Comparison of ENCODE assay signal across 1 cellular context in the genomic region with DNA sequence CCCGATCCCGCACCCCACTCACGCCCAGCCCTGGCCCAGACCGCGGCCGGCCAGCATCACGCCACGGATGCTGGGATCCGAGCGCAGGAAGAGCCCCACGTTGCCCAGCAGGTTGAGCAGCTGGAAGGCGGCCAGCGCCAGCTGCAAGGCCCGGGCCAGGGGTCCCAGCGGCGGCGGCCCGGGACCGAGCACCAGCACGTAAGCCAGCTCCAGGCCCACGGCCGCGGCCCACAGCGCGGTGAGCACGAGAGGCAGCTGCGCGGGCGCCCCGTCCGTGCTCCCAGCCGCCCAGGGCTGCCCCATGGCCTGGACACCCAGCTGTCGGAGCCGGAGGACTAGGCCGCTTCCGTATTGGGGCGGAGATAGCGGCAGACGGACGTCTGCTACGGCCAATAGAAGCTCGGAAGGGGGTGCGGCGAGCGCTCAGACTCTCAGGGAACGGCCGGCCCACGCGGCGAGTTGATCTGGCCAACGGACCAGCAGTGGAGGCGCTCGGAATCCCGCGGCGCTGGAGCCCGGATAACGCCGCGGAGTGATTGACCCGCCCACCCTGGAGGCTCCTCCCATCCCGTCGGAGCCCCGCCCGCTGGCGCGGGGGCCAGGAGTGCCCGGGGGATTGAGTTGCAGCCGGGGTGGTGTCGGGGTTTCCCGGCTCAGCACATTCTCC.
A peak's percentile ranks its signal among the peaks of the same experiment; 100 is the strongest.
TF ChIP-seq lines count a peak whose summit lies in the region.

A gene with protein sequence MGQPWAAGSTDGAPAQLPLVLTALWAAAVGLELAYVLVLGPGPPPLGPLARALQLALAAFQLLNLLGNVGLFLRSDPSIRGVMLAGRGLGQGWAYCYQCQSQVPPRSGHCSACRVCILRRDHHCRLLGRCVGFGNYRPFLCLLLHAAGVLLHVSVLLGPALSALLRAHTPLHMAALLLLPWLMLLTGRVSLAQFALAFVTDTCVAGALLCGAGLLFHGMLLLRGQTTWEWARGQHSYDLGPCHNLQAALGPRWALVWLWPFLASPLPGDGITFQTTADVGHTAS (minus strand): TSS at position 348 of the 667 bp plus-strand sequence. CDS start 45 bp downstream, at position 303.

TF ChIP-seq in HepG2, 621 proteins besides CTCF, POLR2A, EP300 and RAD21 (continued from another document and continues in another):
- TF ChIP-seq, protein P1, sequence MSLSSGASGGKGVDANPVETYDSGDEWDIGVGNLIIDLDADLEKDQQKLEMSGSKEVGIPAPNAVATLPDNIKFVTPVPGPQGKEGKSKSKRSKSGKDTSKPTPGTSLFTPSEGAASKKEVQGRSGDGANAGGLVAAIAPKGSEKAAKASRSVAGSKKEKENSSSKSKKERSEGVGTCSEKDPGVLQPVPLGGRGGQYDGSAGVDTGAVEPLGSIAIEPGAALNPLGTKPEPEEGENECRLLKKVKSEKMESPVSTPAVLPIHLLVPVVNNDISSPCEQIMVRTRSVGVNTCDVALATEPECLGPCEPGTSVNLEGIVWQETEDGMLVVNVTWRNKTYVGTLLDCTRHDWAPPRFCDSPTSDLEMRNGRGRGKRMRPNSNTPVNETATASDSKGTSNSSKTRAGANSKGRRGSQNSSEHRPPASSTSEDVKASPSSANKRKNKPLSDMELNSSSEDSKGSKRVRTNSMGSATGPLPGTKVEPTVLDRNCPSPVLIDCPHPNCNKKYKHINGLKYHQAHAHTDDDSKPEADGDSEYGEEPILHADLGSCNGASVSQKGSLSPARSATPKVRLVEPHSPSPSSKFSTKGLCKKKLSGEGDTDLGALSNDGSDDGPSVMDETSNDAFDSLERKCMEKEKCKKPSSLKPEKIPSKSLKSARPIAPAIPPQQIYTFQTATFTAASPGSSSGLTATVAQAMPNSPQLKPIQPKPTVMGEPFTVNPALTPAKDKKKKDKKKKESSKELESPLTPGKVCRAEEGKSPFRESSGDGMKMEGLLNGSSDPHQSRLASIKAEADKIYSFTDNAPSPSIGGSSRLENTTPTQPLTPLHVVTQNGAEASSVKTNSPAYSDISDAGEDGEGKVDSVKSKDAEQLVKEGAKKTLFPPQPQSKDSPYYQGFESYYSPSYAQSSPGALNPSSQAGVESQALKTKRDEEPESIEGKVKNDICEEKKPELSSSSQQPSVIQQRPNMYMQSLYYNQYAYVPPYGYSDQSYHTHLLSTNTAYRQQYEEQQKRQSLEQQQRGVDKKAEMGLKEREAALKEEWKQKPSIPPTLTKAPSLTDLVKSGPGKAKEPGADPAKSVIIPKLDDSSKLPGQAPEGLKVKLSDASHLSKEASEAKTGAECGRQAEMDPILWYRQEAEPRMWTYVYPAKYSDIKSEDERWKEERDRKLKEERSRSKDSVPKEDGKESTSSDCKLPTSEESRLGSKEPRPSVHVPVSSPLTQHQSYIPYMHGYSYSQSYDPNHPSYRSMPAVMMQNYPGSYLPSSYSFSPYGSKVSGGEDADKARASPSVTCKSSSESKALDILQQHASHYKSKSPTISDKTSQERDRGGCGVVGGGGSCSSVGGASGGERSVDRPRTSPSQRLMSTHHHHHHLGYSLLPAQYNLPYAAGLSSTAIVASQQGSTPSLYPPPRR (CRISPR knock-in tag; IDR thresholded peaks at IDR 0.05; ENCODE audit: borderline replicate concordance) = no peak
- TF ChIP-seq RFXANK (CRISPR knock-in tag; IDR thresholded peaks at IDR 0.05) (no peak), NONO (IDR thresholded peaks at IDR 0.05) (no peak), NONO (CRISPR knock-in tag; conservative IDR thresholded peaks at IDR 0.05) (peak; percentile 35; the same call in 1 of the 2 replicates), ZNF562 (CRISPR knock-in tag; IDR thresholded peaks at IDR 0.05; ENCODE audit: borderline replicate concordance) (no peak), ZNF335 (CRISPR knock-in tag; IDR thresholded peaks at IDR 0.05) (no peak), ZBTB3 (CRISPR knock-in tag; IDR thresholded peaks at IDR 0.05; ENCODE audit: borderline replicate concordance, low read depth) (no peak), ARNT2 (CRISPR knock-in tag; IDR thresholded peaks at IDR 0.05; ENCODE audit: low read depth) (no peak), ZNF644 (CRISPR knock-in tag; IDR thresholded peaks at IDR 0.05; ENCODE audit: low read depth) (no peak), NKX3-1 (CRISPR knock-in tag; IDR thresholded peaks at IDR 0.05) (0 out of 2 replicates have a peak, but pooled peaks have one; percentile 40), PAF1 (CRISPR knock-in tag; IDR thresholded peaks at IDR 0.05) (no peak), TGIF2 (CRISPR knock-in tag; IDR thresholded peaks at IDR 0.05) (no peak; the same call in 1 of the 2 replicates), TAF1 (CRISPR knock-in tag; IDR thresholded peaks at IDR 0.05) (peak; percentile 59), KLF13 (CRISPR knock-in tag; IDR thresholded peaks at IDR 0.05) (no peak), ZNF17 (CRISPR knock-in tag; IDR thresholded peaks at IDR 0.05) (no peak), ZNF12 (CRISPR knock-in tag; IDR thresholded peaks at IDR 0.05) (no peak), MAF1 (CRISPR knock-in tag; IDR thresholded peaks at IDR 0.05; ENCODE audit: borderline replicate concordance) (0 out of 2 replicates have a peak, but pooled peaks have one; percentile 42), HNF4A (CRISPR knock-in tag; IDR thresholded peaks at IDR 0.05) (no peak), TRIM24 (CRISPR knock-in tag; IDR thresholded peaks at IDR 0.05) (no peak)
- TF ChIP-seq, protein P2, sequence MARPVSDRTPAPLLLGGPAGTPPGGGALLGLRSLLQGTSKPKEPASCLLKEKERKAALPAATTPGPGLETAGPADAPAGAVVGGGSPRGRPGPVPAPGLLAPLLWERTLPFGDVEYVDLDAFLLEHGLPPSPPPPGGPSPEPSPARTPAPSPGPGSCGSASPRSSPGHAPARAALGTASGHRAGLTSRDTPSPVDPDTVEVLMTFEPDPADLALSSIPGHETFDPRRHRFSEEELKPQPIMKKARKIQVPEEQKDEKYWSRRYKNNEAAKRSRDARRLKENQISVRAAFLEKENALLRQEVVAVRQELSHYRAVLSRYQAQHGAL (CRISPR knock-in tag; IDR thresholded peaks at IDR 0.05; ENCODE audit: not compliant biosample characterization) = no peak
- TF ChIP-seq, protein P3, sequence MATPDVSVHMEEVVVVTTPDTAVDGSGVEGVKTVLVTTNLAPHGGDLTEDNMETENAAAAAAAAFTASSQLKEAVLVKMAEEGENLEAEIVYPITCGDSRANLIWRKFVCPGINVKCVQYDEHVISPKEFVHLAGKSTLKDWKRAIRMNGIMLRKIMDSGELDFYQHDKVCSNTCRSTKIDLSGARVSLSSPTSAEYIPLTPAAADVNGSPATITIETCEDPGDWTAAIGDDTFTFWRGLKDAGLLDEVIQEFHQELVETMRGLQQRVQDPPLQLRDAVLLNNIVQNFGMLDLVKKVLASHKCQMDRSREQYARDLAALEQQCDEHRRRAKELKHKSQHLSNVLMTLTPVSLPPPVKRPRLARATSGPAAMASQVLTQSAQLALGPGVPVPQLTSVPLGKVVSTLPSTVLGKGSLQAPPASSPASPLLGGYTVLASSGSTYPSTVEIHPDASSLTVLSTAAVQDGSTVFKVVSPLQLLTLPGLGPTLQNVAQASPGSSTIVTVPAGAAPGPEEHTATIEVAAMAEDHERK (CRISPR knock-in tag; IDR thresholded peaks at IDR 0.05; ENCODE audit: low read depth) = no peak
- TF ChIP-seq, protein P4, sequence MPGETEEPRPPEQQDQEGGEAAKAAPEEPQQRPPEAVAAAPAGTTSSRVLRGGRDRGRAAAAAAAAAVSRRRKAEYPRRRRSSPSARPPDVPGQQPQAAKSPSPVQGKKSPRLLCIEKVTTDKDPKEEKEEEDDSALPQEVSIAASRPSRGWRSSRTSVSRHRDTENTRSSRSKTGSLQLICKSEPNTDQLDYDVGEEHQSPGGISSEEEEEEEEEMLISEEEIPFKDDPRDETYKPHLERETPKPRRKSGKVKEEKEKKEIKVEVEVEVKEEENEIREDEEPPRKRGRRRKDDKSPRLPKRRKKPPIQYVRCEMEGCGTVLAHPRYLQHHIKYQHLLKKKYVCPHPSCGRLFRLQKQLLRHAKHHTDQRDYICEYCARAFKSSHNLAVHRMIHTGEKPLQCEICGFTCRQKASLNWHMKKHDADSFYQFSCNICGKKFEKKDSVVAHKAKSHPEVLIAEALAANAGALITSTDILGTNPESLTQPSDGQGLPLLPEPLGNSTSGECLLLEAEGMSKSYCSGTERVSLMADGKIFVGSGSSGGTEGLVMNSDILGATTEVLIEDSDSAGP (CRISPR knock-in tag; IDR thresholded peaks at IDR 0.05; ENCODE audit: borderline replicate concordance) = peak; percentile 41; the same call in 1 of the 2 replicates
- TF ChIP-seq, protein P5, sequence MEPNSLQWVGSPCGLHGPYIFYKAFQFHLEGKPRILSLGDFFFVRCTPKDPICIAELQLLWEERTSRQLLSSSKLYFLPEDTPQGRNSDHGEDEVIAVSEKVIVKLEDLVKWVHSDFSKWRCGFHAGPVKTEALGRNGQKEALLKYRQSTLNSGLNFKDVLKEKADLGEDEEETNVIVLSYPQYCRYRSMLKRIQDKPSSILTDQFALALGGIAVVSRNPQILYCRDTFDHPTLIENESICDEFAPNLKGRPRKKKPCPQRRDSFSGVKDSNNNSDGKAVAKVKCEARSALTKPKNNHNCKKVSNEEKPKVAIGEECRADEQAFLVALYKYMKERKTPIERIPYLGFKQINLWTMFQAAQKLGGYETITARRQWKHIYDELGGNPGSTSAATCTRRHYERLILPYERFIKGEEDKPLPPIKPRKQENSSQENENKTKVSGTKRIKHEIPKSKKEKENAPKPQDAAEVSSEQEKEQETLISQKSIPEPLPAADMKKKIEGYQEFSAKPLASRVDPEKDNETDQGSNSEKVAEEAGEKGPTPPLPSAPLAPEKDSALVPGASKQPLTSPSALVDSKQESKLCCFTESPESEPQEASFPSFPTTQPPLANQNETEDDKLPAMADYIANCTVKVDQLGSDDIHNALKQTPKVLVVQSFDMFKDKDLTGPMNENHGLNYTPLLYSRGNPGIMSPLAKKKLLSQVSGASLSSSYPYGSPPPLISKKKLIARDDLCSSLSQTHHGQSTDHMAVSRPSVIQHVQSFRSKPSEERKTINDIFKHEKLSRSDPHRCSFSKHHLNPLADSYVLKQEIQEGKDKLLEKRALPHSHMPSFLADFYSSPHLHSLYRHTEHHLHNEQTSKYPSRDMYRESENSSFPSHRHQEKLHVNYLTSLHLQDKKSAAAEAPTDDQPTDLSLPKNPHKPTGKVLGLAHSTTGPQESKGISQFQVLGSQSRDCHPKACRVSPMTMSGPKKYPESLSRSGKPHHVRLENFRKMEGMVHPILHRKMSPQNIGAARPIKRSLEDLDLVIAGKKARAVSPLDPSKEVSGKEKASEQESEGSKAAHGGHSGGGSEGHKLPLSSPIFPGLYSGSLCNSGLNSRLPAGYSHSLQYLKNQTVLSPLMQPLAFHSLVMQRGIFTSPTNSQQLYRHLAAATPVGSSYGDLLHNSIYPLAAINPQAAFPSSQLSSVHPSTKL (CRISPR knock-in tag; IDR thresholded peaks at IDR 0.05) = peak; percentile 44; the same call in 1 of the 2 replicates
- TF ChIP-seq, protein P6, sequence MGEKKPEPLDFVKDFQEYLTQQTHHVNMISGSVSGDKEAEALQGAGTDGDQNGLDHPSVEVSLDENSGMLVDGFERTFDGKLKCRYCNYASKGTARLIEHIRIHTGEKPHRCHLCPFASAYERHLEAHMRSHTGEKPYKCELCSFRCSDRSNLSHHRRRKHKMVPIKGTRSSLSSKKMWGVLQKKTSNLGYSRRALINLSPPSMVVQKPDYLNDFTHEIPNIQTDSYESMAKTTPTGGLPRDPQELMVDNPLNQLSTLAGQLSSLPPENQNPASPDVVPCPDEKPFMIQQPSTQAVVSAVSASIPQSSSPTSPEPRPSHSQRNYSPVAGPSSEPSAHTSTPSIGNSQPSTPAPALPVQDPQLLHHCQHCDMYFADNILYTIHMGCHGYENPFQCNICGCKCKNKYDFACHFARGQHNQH (CRISPR knock-in tag; IDR thresholded peaks at IDR 0.05) = no peak
- TF ChIP-seq, protein P7, sequence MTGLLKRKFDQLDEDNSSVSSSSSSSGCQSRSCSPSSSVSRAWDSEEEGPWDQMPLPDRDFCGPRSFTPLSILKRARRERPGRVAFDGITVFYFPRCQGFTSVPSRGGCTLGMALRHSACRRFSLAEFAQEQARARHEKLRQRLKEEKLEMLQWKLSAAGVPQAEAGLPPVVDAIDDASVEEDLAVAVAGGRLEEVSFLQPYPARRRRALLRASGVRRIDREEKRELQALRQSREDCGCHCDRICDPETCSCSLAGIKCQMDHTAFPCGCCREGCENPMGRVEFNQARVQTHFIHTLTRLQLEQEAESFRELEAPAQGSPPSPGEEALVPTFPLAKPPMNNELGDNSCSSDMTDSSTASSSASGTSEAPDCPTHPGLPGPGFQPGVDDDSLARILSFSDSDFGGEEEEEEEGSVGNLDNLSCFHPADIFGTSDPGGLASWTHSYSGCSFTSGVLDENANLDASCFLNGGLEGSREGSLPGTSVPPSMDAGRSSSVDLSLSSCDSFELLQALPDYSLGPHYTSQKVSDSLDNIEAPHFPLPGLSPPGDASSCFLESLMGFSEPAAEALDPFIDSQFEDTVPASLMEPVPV (CRISPR knock-in tag; IDR thresholded peaks at IDR 0.05) = no peak
- TF ChIP-seq, protein P8, sequence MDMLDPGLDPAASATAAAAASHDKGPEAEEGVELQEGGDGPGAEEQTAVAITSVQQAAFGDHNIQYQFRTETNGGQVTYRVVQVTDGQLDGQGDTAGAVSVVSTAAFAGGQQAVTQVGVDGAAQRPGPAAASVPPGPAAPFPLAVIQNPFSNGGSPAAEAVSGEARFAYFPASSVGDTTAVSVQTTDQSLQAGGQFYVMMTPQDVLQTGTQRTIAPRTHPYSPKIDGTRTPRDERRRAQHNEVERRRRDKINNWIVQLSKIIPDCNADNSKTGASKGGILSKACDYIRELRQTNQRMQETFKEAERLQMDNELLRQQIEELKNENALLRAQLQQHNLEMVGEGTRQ (IDR thresholded peaks at IDR 0.05; ENCODE audit: low read depth, low read length) = no peak
- TF ChIP-seq, protein P8 (CRISPR knock-in tag; IDR thresholded peaks at IDR 0.05; ENCODE audit: borderline replicate concordance) = no peak
- TF ChIP-seq, protein P9, sequence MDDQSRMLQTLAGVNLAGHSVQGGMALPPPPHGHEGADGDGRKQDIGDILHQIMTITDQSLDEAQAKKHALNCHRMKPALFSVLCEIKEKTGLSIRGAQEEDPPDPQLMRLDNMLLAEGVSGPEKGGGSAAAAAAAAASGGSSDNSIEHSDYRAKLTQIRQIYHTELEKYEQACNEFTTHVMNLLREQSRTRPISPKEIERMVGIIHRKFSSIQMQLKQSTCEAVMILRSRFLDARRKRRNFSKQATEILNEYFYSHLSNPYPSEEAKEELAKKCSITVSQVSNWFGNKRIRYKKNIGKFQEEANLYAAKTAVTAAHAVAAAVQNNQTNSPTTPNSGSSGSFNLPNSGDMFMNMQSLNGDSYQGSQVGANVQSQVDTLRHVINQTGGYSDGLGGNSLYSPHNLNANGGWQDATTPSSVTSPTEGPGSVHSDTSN (CRISPR knock-in tag; IDR thresholded peaks at IDR 0.05; ENCODE audit: borderline replicate concordance) = peak; percentile 86; the same call in 1 of the 2 replicates
